7 cellular contexts compared by ENCODE assay signal in the genomic region with DNA sequence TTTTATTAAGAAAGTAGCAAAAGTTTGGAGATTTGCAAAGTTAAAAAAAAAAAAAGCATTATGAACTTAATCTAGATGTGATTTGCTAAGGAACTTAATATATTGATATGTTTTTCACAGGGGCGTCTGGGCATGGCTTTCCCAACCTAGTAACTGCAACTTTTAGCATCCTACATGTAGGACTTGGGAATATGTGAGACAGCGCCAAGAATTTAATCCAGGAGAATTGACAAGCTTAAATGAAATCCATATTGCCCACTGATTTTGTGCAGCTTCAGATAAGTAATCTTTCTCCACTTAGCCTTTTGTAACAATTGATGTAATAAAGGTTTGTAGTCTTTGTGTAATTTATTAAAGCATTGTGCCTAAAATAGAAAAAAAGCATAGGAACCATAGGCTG. TPM values are rescaled to one million over a fixed set of nuclear protein-coding genes. Genes with fewer than 3 reads are reported as not detected.
A peak's percentile ranks its signal among the peaks of the same experiment; 100 is the strongest.
DNase-seq lines count a peak whose midpoint lies in the region; ATAC-seq, FAIRE-seq and TF ChIP-seq lines count a peak whose summit lies in the region.

No MANE protein-coding gene starts in this region.

- H3K9ac ChIP-seq in HCT116 (ENCODE audit: low read length): peak overlapping the region; percentile 85

- H3K36me3 ChIP-seq in HCT116 (ENCODE audit: control insufficient read depth in 1 of 2, insufficient read depth in 2 of 2, low read length in 2 of 2) (peaks cover 19% of the 10 kb centered on the region in 2 experiments), WERI-Rb-1 (peaks cover 60% of the 10 kb centered on the region), small intestine (ENCODE audit: control insufficient read depth in 2 of 2, insufficient read depth in 2 of 2, low read length in 2 of 2) (no peaks in the 10 kb centered on the region)

- H3K4me3 ChIP-seq in HCT116 (replicated peaks in 1 of 2; ENCODE audit: low read depth in 1 of 2, low read length in 2 of 2) (peak overlapping the region; percentile 63 to 78), WERI-Rb-1 (ENCODE audit: low read depth, low read length) (peak overlapping the region; percentile 65), small intestine (ENCODE audit: low read depth in 1 of 2, low read length in 2 of 2) (peak overlapping the region; percentile 96 to 99)

- peaks cover 17% of the 10 kb centered on the region for H3K4me1 Mint-ChIP-seq in glutamatergic neuron (ENCODE audit: low read depth, unreplicated experiment)

- H3K36me3 Mint-ChIP-seq in glutamatergic neuron (ENCODE audit: unreplicated experiment): peaks cover 9% of the 10 kb centered on the region

- TF ChIP-seq CTCF in HCT116 (IDR thresholded peaks at IDR 0.05 in 2 of 3, conservative IDR thresholded peaks at IDR 0.05 in 1 of 3; ENCODE audit: borderline replicate concordance in 1 of 3, insufficient read depth in 1 of 3, low read depth in 2 of 3, low read length in 2 of 3) (no peak), WERI-Rb-1 (IDR thresholded peaks at IDR 0.05; ENCODE audit: low read depth, low read length) (no peak), glutamatergic neuron (IDR thresholded peaks at IDR 0.05; ENCODE audit: partially characterized antibody, unreplicated experiment) (no peak)

- H3K27me3 Mint-ChIP-seq in glutamatergic neuron (ENCODE audit: unreplicated experiment): peaks cover 18% of the 10 kb centered on the region

- no peaks in the 10 kb centered on the region for H4K20me1 ChIP-seq in HCT116 (ENCODE audit: insufficient read depth)

- H3K4me2 ChIP-seq in HCT116 (ENCODE audit: low read length): peak overlapping the region; percentile 81

- DNase-seq in HCT116 (ENCODE audit: low read depth, low spot score) (no peak), WERI-Rb-1 (no peak), glutamatergic neuron (no peak), small intestine (no peak), T-helper 9 cell (no peak), NOMO-1 treated with DMSO at 0.1 percent for 48 hours (lab: John Stamatoyannopoulos, UW; ENCODE audit: unreplicated experiment) (no peak)

- H3K4me1 ChIP-seq in HCT116 (ENCODE audit: control insufficient read depth in 1 of 2, insufficient read depth in 2 of 2, low read length in 2 of 2) (peaks cover 14 to 20% of the 10 kb centered on the region in 2 experiments), small intestine (ENCODE audit: control insufficient read depth in 2 of 2, insufficient read depth in 1 of 2, low read depth in 1 of 2, low read length in 1 of 2) (peaks cover 0 to 17% of the 10 kb centered on the region in 2 donors)

- no peak overlapping the region for H2AFZ ChIP-seq in HCT116 (ENCODE audit: low read depth, low read length, poor library complexity, severe bottlenecking)

- ATAC-seq in HCT116: no peak
- no peak for ATAC-seq in HG03045 (IDR thresholded peaks at IDR 0.05; ENCODE audit: unreplicated experiment)

- H3K9me3 ChIP-seq in HCT116 (ENCODE audit: control insufficient read depth in 1 of 2, insufficient read depth in 1 of 2, low read depth in 1 of 2, low read length in 2 of 2) (no peaks in the 10 kb centered on the region), WERI-Rb-1 (ENCODE audit: severe bottlenecking) (no peaks in the 10 kb centered on the region), small intestine (ENCODE audit: control insufficient read depth, low read depth) (no peaks in the 10 kb centered on the region)

- no peak for TF ChIP-seq POLR2A in HCT116 (IDR thresholded peaks at IDR 0.05; ENCODE audit: borderline replicate concordance, extremely low read depth, insufficient read depth, insufficient read length)

- WGBS in small intestine, 3 donors: 3 to 9% (median 3%) methylated on average over 2 of the region's 2 CpGs

- POLR2A ChIA-PET in HCT116 (lab: Charles Lee): interaction anchor here (1.2 to 2.1 kb wide), 3 partner anchors 10 to 68 kb away, joined by 6 to 8 read pairs (median 7); a partner anchor contains a TSS

- peaks cover 20% of the 10 kb centered on the region for H3K9me3 Mint-ChIP-seq in glutamatergic neuron (ENCODE audit: unreplicated experiment)

- H3K27me3 ChIP-seq in HCT116 (ENCODE audit: insufficient read depth, low read length): no peaks in the 10 kb centered on the region
- no peaks in the 10 kb centered on the region for H3K27me3 ChIP-seq in WERI-Rb-1 (ENCODE audit: insufficient read depth, low read depth, severe bottlenecking)
- H3K27me3 ChIP-seq in small intestine (ENCODE audit: control insufficient read depth in 2 of 2, insufficient read depth in 2 of 2, low read length in 2 of 2): no peaks in the 10 kb centered on the region

- H3K4me3 Mint-ChIP-seq in glutamatergic neuron (ENCODE audit: unreplicated experiment): peak overlapping the region; percentile 98

- intact Hi-C loops in HCT116 (cut with micrococcal nuclease): loop anchor here (5.0 kb wide), 2 partner anchors 66 to 551 kb away; a partner anchor contains a TSS

- no peaks in the 10 kb centered on the region for H3K9me2 ChIP-seq in HCT116 (ENCODE audit: insufficient read depth)

- no TSS peak for BruUV-seq in HCT116 (replicated peaks; lab: Mats Ljungman, UMichigan)

- CTCF ChIA-PET in HCT116 (lab: Charles Lee): interaction anchor here (1.4 kb wide), 1 partner anchor 208 kb away, joined by 5 read pairs; no protein-coding TSS in a partner anchor

- peak overlapping the region; percentile 100 for H3K27ac Mint-ChIP-seq in glutamatergic neuron (ENCODE audit: unreplicated experiment)

- RAD21 ChIA-PET in HCT116 (lab: Charles Lee; ENCODE audit: low non-redundant PET in 1 of 2, low total read pairs in 2 of 2, uncharacterized antibody in 2 of 2, unreplicated experiment in 2 of 2): no interaction called here

- H3K79me2 ChIP-seq in HCT116 (ENCODE audit: insufficient read depth, low read length): peaks cover 91% of the 10 kb centered on the region

- H3K27ac ChIP-seq in HCT116 (ENCODE audit: low read depth, low read length) (peak overlapping the region; percentile 99), WERI-Rb-1 (peak overlapping the region; percentile 99), small intestine (ENCODE audit: low read depth in 1 of 2, low read length in 1 of 2) (no peak overlapping the region)

- TF ChIP-seq RAD21 in HCT116 (IDR thresholded peaks at IDR 0.05; ENCODE audit: low read depth): no peak

- FAIRE-seq in small intestine (lab: Jason Lieb, UNC): no peak

TF ChIP-seq in HCT116, 20 proteins besides CTCF, POLR2A, EP300 and RAD21:
- TF ChIP-seq, protein P1, sequence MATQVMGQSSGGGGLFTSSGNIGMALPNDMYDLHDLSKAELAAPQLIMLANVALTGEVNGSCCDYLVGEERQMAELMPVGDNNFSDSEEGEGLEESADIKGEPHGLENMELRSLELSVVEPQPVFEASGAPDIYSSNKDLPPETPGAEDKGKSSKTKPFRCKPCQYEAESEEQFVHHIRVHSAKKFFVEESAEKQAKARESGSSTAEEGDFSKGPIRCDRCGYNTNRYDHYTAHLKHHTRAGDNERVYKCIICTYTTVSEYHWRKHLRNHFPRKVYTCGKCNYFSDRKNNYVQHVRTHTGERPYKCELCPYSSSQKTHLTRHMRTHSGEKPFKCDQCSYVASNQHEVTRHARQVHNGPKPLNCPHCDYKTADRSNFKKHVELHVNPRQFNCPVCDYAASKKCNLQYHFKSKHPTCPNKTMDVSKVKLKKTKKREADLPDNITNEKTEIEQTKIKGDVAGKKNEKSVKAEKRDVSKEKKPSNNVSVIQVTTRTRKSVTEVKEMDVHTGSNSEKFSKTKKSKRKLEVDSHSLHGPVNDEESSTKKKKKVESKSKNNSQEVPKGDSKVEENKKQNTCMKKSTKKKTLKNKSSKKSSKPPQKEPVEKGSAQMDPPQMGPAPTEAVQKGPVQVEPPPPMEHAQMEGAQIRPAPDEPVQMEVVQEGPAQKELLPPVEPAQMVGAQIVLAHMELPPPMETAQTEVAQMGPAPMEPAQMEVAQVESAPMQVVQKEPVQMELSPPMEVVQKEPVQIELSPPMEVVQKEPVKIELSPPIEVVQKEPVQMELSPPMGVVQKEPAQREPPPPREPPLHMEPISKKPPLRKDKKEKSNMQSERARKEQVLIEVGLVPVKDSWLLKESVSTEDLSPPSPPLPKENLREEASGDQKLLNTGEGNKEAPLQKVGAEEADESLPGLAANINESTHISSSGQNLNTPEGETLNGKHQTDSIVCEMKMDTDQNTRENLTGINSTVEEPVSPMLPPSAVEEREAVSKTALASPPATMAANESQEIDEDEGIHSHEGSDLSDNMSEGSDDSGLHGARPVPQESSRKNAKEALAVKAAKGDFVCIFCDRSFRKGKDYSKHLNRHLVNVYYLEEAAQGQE (IDR thresholded peaks at IDR 0.05; ENCODE audit: low read depth): no peak
- no peak for TF ChIP-seq ELF1 (IDR thresholded peaks at IDR 0.05; ENCODE audit: borderline replicate concordance, low read depth)
- no peak for TF ChIP-seq POLR2AphosphoS5 (IDR thresholded peaks at IDR 0.05; ENCODE audit: low read depth, low read length)
- no peak for TF ChIP-seq EZH2 (IDR thresholded peaks at IDR 0.05)
- no peak for TF ChIP-seq ZNF274 (IDR thresholded peaks at IDR 0.05; ENCODE audit: low read depth, low read length)
- TF ChIP-seq, protein P2, sequence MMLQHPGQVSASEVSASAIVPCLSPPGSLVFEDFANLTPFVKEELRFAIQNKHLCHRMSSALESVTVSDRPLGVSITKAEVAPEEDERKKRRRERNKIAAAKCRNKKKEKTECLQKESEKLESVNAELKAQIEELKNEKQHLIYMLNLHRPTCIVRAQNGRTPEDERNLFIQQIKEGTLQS (IDR thresholded peaks at IDR 0.05): no peak
- TF ChIP-seq FOSL1 (IDR thresholded peaks at IDR 0.05; ENCODE audit: low read depth): no peak

RNA-seq across cellular contexts. Expression of a gene that starts 1.0 kb away (rescaled TPM):
- total RNA-seq in HCT116 (2021; ENCODE audit: unreplicated experiment) (20.1 TPM), glutamatergic neuron (ENCODE audit: unreplicated experiment) (23.9 TPM)
- polyA plus RNA-seq in HCT116 (2012): 15.6 and 16.4 TPM in 2 replicates
- polyA plus RNA-seq in small intestine: 1 to 10 TPM; 4.3 to 7.6 (median 5.6) TPM

Comparison
In these comparisons a context has a peak if more than half of its experiments do, and no peak if none do; other contexts are left out.
1. H3K27ac ChIP-seq: peak in HCT116 (single experiment) and WERI-Rb-1 (single experiment); none in small intestine (0 of 2).
2. Peak in every context shown above with its lines, with median percentiles within 50 percentile points of each other: H3K4me3 ChIP-seq.